In genomic region chr17:27457405-27457730, GRCh38 we compare ENCODE assay signal across 9 cellular contexts. TPM values are rescaled to one million over a fixed set of nuclear protein-coding genes. Genes with fewer than 3 reads are reported as not detected.
DNase-seq lines count a peak whose midpoint lies in the region; ATAC-seq and TF ChIP-seq lines count a peak whose summit lies in the region.
"Had no signal": no experiment of that assay in that cellular context is flagged by ENCODE, and none has a peak within 500 bp of the region (broad histone marks: within the 10 kb centered on the region; RNA-seq: fewer than 3 reads in every experiment).

No MANE protein-coding gene starts in this region.

- no peaks in the 10 kb centered on the region for H3K9me3 ChIP-seq in heart left ventricle
- H3K9me3 ChIP-seq in mammary epithelial cell (replicated peaks; ENCODE audit: insufficient read depth, low read length): no peaks in the 10 kb centered on the region

- peak overlapping the region; percentile 77 for H2AFZ ChIP-seq in mammary epithelial cell (ENCODE audit: low read depth, low read length)

- H3K36me3 ChIP-seq in heart left ventricle (peaks cover 0 to 2% (median 0%) of the 10 kb centered on the region in 9 donors), mammary epithelial cell (ENCODE audit: insufficient read depth, low read length) (no peaks in the 10 kb centered on the region), urinary bladder (ENCODE audit: insufficient read depth) (no peaks in the 10 kb centered on the region)

- H3K4me1 ChIP-seq in heart left ventricle: peaks cover 0 to 48% (median 16%) of the 10 kb centered on the region in 12 donors
- peaks cover 11% of the 10 kb centered on the region for H3K4me1 ChIP-seq in mammary epithelial cell (ENCODE audit: insufficient read depth, low read length)
- no peaks in the 10 kb centered on the region for H3K4me1 ChIP-seq in urinary bladder (ENCODE audit: insufficient read depth)

- peak overlapping the region; percentile 73 to 92 (median 82) for H3K4me3 ChIP-seq in heart left ventricle
- peak overlapping the region; percentile 49 to 62 (median 52) for H3K4me3 ChIP-seq in mammary epithelial cell (replicated peaks in 1 of 3; ENCODE audit: insufficient read depth in 1 of 3, low read depth in 2 of 3, low read length in 3 of 3)
- peak overlapping the region; percentile 83 for H3K4me3 ChIP-seq in urinary bladder (ENCODE audit: low read depth, low read length)

- in situ Hi-C loops in mammary epithelial cell (cut with MboI; ENCODE audit: low sequenced_read_pairs in 2 of 2): no loop called here

- no peak for TF ChIP-seq POLR2A in heart left ventricle (IDR thresholded peaks at IDR 0.05)

- H3K9ac ChIP-seq in mammary epithelial cell (ENCODE audit: insufficient read depth, low read length): no peak overlapping the region

- dilution Hi-C loops in mammary epithelial cell (cut with HindIII; ENCODE audit: low sequenced_read_pairs): no loop called here

- peak overlapping the region; percentile 82 for H3K4me2 ChIP-seq in mammary epithelial cell (ENCODE audit: insufficient read depth, low read depth, low read length)

- no peaks in the 10 kb centered on the region for H3K79me2 ChIP-seq in mammary epithelial cell (ENCODE audit: insufficient read depth, low read length)

- H3K27me3 ChIP-seq in heart left ventricle (no peaks in the 10 kb centered on the region), mammary epithelial cell (ENCODE audit: insufficient read depth, low read length) (peaks cover 9% of the 10 kb centered on the region)

- TF ChIP-seq CTCF in heart left ventricle (IDR thresholded peaks at IDR 0.05) (no peak), mammary epithelial cell (conservative IDR thresholded peaks at IDR 0.05 in 1 of 2, IDR thresholded peaks at IDR 0.05 in 1 of 2; ENCODE audit: extremely low read depth in 1 of 2, insufficient read depth in 1 of 2, low read depth in 1 of 2, low read length in 2 of 2) (no peak), RWPE1 (conservative IDR thresholded peaks at IDR 0.05; ENCODE audit: low read depth) (no peak)

- H4K20me1 ChIP-seq in mammary epithelial cell (ENCODE audit: insufficient read depth, low read length): no peaks in the 10 kb centered on the region

- WGBS in heart left ventricle, 4 donors: 32 to 42% (median 36%) methylated on average over 7 of the region's 7 CpGs
- WGBS in mammary epithelial cell (ENCODE audit: low coverage, missing lambda C conversion rate): 31% methylated on average over 6 of the region's 7 CpGs
- WGBS in urinary bladder: 20% methylated on average over 7 of the region's 7 CpGs

- H3K27ac ChIP-seq in heart left ventricle: peak overlapping the region in 4 of 12 donors; percentile 69 to 83 (median 78)
- no peak overlapping the region for H3K27ac ChIP-seq in mammary epithelial cell (ENCODE audit: insufficient read depth, low read depth, low read length)
- no peak overlapping the region for H3K27ac ChIP-seq in urinary bladder (ENCODE audit: low read depth)
- H3K27ac ChIP-seq in RWPE1: no peak overlapping the region

- intact Hi-C loops in heart left ventricle (cut with DNase I): loop anchor here in 9 of 10 donors (2.0 to 10.0 kb wide), 16 partner anchors 33 to 223 kb away; no protein-coding TSS in a partner anchor
- intact Hi-C loops in cardiac septum (cut with DNase I): loop anchor here (1.0 to 10.0 kb wide), 3 partner anchors 73 to 143 kb away; no protein-coding TSS in a partner anchor
- intact Hi-C loops in mammary epithelial cell (cut with micrococcal nuclease): loop anchor here (2.0 to 10.0 kb wide), 4 partner anchors 67 to 213 kb away; no protein-coding TSS in a partner anchor

- BruUV-seq in mammary epithelial cell (replicated peaks; lab: Mats Ljungman, UMichigan): no TSS peak

- DNase-seq in heart left ventricle (no peak), cardiac septum (ENCODE audit: low spot score) (no peak), mammary epithelial cell (no peak), midbrain (lab: John Stamatoyannopoulos, UW) (peak; percentile 42), RWPE1 (ENCODE audit: low spot score) (no peak), activated gamma-delta T cell treated with Interleukin-2 at 50 U/mL for 16 hours (no peak)
- DNase-seq: NCI-H1048 had no signal

- POLR2A ChIA-PET in RWPE1 (lab: Yijun Ruan, JAX; ENCODE audit: low non-redundant PET): no interaction called here

- CTCF ChIA-PET in mammary epithelial cell (lab: Charles Lee; ENCODE audit: low non-redundant PET) (no interaction called here), RWPE1 (lab: Yijun Ruan, JAX) (interaction anchor here (0.6 to 1.3 kb wide), 2 partner anchors 75 to 765 kb away, joined by 4 read pairs; no protein-coding TSS in a partner anchor)

- ATAC-seq in heart left ventricle (no peak), HG03520 (IDR thresholded peaks at IDR 0.05; ENCODE audit: unreplicated experiment) (no peak)

RNA-seq across cellular contexts. Expression of gene KSR1, which starts 1.1 kb away (rescaled TPM):
- 10 to 100 TPM in 3 of 9 donors, 1 to 10 TPM in 6; 6.1 to 31.1 (median 7.5) TPM for total RNA-seq in heart left ventricle
- polyA plus RNA-seq in heart left ventricle: 1 to 10 TPM; 6.3 to 8.0 TPM
- 13.6 TPM for total RNA-seq in cardiac septum
- 1 to 10 TPM; 1.6 to 1.7 TPM for total RNA-seq in mammary epithelial cell
- polyA plus RNA-seq in mammary epithelial cell: 0.78 TPM
- polyA minus RNA-seq in mammary epithelial cell: 6.8 TPM
- total RNA-seq in urinary bladder: 27.3 TPM
- 22.7 TPM for polyA plus RNA-seq in urinary bladder
